Comparison of ENCODE assay signal across 22 cellular contexts in the genomic region with DNA sequence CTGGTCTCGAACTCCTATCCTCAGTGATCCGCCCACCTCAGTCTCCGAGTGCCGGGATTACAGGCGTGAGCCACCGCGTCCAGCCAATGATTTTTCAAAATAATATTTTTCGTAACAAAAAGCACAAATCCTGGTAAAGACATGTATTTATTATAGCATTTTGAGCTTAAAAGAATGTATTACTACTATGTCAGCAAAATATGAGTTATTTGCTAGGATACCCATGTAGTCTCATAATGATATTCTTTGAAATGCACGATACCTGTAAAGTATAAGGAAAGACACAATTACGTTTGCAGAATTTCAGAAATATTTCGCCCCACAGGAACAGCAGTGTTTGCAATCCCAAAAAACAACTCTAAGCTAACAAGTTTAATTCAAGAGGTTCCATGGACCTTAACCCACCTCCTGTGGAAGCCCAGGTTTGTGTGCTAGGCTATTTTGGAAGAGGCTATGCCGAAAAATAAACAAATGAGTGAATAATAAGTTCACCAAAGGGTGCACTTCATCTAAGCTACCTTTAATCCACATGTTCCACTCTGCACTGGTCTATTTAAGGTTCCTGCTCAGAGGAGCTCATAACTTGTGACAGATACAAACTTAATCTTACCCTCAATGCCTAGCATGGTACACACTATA. TPM values are rescaled to one million over a fixed set of nuclear protein-coding genes. Genes with fewer than 3 reads are reported as not detected.
DNase-seq lines count a peak whose midpoint lies in the region; ATAC-seq, FAIRE-seq and TF ChIP-seq lines count a peak whose summit lies in the region.
"Had no signal": no experiment of that assay in that cellular context is flagged by ENCODE, and none has a peak within 500 bp of the region (broad histone marks: within the 10 kb centered on the region; RNA-seq: fewer than 3 reads in every experiment).

No MANE protein-coding gene starts in this region.

- TF ChIP-seq CTCF in D721Med (IDR thresholded peaks at IDR 0.05; ENCODE audit: insufficient read depth, missing control alignments) = no peak
- TF ChIP-seq CTCF in endodermal cell (conservative IDR thresholded peaks at IDR 0.05) = no peak
- TF ChIP-seq CTCF in neural crest cell (conservative IDR thresholded peaks at IDR 0.05) = no peak

- H3K4me1 ChIP-seq in HUES48 (ENCODE audit: control insufficient read depth, insufficient read depth, low read length) (peaks cover 34% of the 10 kb centered on the region), endodermal cell (ENCODE audit: control insufficient read depth, insufficient read depth, low read length) (no peaks in the 10 kb centered on the region)

- H3K4me1 Mint-ChIP-seq in endodermal cell = peaks cover 40% of the 10 kb centered on the region
- peaks cover 47% of the 10 kb centered on the region for H3K4me1 Mint-ChIP-seq in neural crest cell
- H3K4me1 Mint-ChIP-seq in activated T-cell treated with anti-CD3 and anti-CD28 coated beads, Interleukin-2, amount 50 U/mL, for 72 hours (ENCODE audit: low read depth) = peaks cover 70% of the 10 kb centered on the region

- DNase-seq in D721Med (ENCODE audit: insufficient read length, low spot score) = no peak
- no peak for DNase-seq in endodermal cell
- DNase-seq in neural crest cell (ENCODE audit: low read depth, low spot score) = no peak
- no peak for DNase-seq in urothelium cell line (ENCODE audit: low spot score)
- DNase-seq in activated T-cell treated with anti-CD3 and anti-CD28 coated beads, Interleukin-2, amount 50 U/mL, for 72 hours = no peak
- DNase-seq in cortex of kidney (lab: John Stamatoyannopoulos, UW) = no peak
- DNase-seq: activated CD4-positive, CD25-positive, alpha-beta regulatory T cell treated with anti-CD3 and anti-CD28 coated beads, Interleukin-2, amount 50 U/mL, for 72 hours; activated naive CD8-positive, alpha-beta T cell treated with anti-CD3 and anti-CD28 coated beads, Interleukin-2, amount 10 ng/mL, durations not matched to agents 7 days and 5 days; body of pancreas; foreskin fibroblast; GDM1; NCI-H1930; NCI-H446; pancreas; SK-N-SH had no signal

- H3K9ac ChIP-seq in HUES48 (ENCODE audit: low read depth, low read length) = no peak overlapping the region
- no peak overlapping the region for H3K9ac ChIP-seq in endodermal cell (ENCODE audit: extremely low read depth, low read length, poor library complexity, severe bottlenecking)
- H3K9ac ChIP-seq: SK-N-SH had no signal

- H3K9me3 ChIP-seq in HUES48 (ENCODE audit: control insufficient read depth, insufficient read depth, low read length) = no peaks in the 10 kb centered on the region
- H3K9me3 ChIP-seq in endodermal cell (ENCODE audit: control insufficient read depth, low read length) = no peaks in the 10 kb centered on the region
- H3K9me3 ChIP-seq: body of pancreas, pancreas, SK-N-SH had no signal

- H3K9me3 Mint-ChIP-seq in endodermal cell (no peaks in the 10 kb centered on the region), neural crest cell (no peaks in the 10 kb centered on the region)
- no peaks in the 10 kb centered on the region for H3K9me3 Mint-ChIP-seq in activated T-cell treated with anti-CD3 and anti-CD28 coated beads, Interleukin-2, amount 50 U/mL, for 72 hours
- H3K9me3 Mint-ChIP-seq: activated naive CD8-positive, alpha-beta T cell treated with anti-CD3 and anti-CD28 coated beads, Interleukin-2, amount 10 ng/mL, durations not matched to agents 7 days and 5 days; activated T-helper 1 cell treated with anti-CD3 and anti-CD28 coated beads, Interleukin-12 subunit alpha, Interleukin-12 subunit beta, Interleukin-2, Interleukin-4 antibody, amounts not matched to agents 30 ng/mL and 10 ng/mL and 1 ng/mL, durations not matched to agents 14 hours and 24 hours and 36 hours; IgD-negative memory B cell had no signal

- H3K27me3 ChIP-seq in HUES48 (ENCODE audit: control insufficient read depth, insufficient read depth, low read length) (no peaks in the 10 kb centered on the region), endodermal cell (ENCODE audit: control insufficient read depth, insufficient read depth, low read length, poor library complexity, severe bottlenecking) (no peaks in the 10 kb centered on the region)
- H3K27me3 ChIP-seq: body of pancreas, pancreas had no signal

- no peak for ATAC-seq in activated T-cell treated with anti-CD3 and anti-CD28 coated beads, Interleukin-2, amount 50 U/mL, for 72 hours (replicated peaks in 1 of 2)
- ATAC-seq in HG03571 (IDR thresholded peaks at IDR 0.05; ENCODE audit: unreplicated experiment) = no peak
- ATAC-seq: body of pancreas, HCT116, pancreas had no signal

- WGBS in endodermal cell (ENCODE audit: insufficient coverage in 1 of 2, insufficient read length in 1 of 2), 2 experiments = 84 to 89% methylated on average over 5 to 12 of the region's 12 CpGs

- H3K27ac ChIP-seq in HUES48 (ENCODE audit: low read depth, low read length) (peak overlapping the region; percentile 39), endodermal cell (ENCODE audit: low read depth, low read length) (no peak overlapping the region)
- H3K27ac ChIP-seq: body of pancreas, coronary artery, pancreas had no signal

- FAIRE-seq in D721Med (lab: Jason Lieb, UNC) (peak; percentile 51), urothelium cell line (lab: Jason Lieb, UNC) (no peak)
- FAIRE-seq: pancreas had no signal

- H3K36me3 ChIP-seq in HUES48 (ENCODE audit: control insufficient read depth, insufficient read depth, low read length) (no peaks in the 10 kb centered on the region), endodermal cell (ENCODE audit: control insufficient read depth, insufficient read depth, low read length) (peaks cover 11% of the 10 kb centered on the region)
- H3K36me3 ChIP-seq: pancreas had no signal

- no peak overlapping the region for H3K4me3 ChIP-seq in HUES48 (ENCODE audit: low read depth, low read length)
- H3K4me3 ChIP-seq in endodermal cell (ENCODE audit: low read length) = no peak overlapping the region
- H3K4me3 ChIP-seq: body of pancreas, coronary artery, pancreas had no signal

- no peak overlapping the region for H3K4me3 Mint-ChIP-seq in endodermal cell
- H3K4me3 Mint-ChIP-seq in neural crest cell = peak overlapping the region; percentile 59
- no peak overlapping the region for H3K4me3 Mint-ChIP-seq in activated T-cell treated with anti-CD3 and anti-CD28 coated beads, Interleukin-2, amount 50 U/mL, for 72 hours
- H3K4me3 Mint-ChIP-seq: activated naive CD8-positive, alpha-beta T cell treated with anti-CD3 and anti-CD28 coated beads, Interleukin-2, amount 10 ng/mL, durations not matched to agents 7 days and 5 days; activated T-helper 1 cell treated with anti-CD3 and anti-CD28 coated beads, Interleukin-12 subunit alpha, Interleukin-12 subunit beta, Interleukin-2, Interleukin-4 antibody, amounts not matched to agents 30 ng/mL and 10 ng/mL and 1 ng/mL, durations not matched to agents 14 hours and 24 hours and 36 hours; B cell had no signal

- H3K27me3 Mint-ChIP-seq in endodermal cell (ENCODE audit: insufficient read depth) (no peaks in the 10 kb centered on the region), neural crest cell (ENCODE audit: low read depth) (no peaks in the 10 kb centered on the region)
- H3K27me3 Mint-ChIP-seq in activated T-cell treated with anti-CD3 and anti-CD28 coated beads, Interleukin-2, amount 50 U/mL, for 72 hours (ENCODE audit: low read depth) = no peaks in the 10 kb centered on the region
- H3K27me3 Mint-ChIP-seq: activated naive CD8-positive, alpha-beta T cell treated with anti-CD3 and anti-CD28 coated beads, Interleukin-2, amount 10 ng/mL, durations not matched to agents 7 days and 5 days; B cell; IgD-negative memory B cell had no signal

- H3K36me3 Mint-ChIP-seq in endodermal cell (ENCODE audit: low read depth) = peaks cover 2% of the 10 kb centered on the region
- no peaks in the 10 kb centered on the region for H3K36me3 Mint-ChIP-seq in neural crest cell (ENCODE audit: low read depth)
- H3K36me3 Mint-ChIP-seq in activated T-cell treated with anti-CD3 and anti-CD28 coated beads, Interleukin-2, amount 50 U/mL, for 72 hours (ENCODE audit: insufficient read depth in 2 of 2) = peaks cover 0 to 4% of the 10 kb centered on the region in 2 donors
- H3K36me3 Mint-ChIP-seq: IgD-negative memory B cell had no signal

- H3K27ac Mint-ChIP-seq in endodermal cell (peak overlapping the region; percentile 76), neural crest cell (ENCODE audit: unreplicated experiment) (no peak overlapping the region)
- H3K27ac Mint-ChIP-seq in activated T-cell treated with anti-CD3 and anti-CD28 coated beads, Interleukin-2, amount 50 U/mL, for 72 hours = no peak overlapping the region
- H3K27ac Mint-ChIP-seq: activated naive CD8-positive, alpha-beta T cell treated with anti-CD3 and anti-CD28 coated beads, Interleukin-2, amount 10 ng/mL, durations not matched to agents 7 days and 5 days; activated T-helper 1 cell treated with anti-CD3 and anti-CD28 coated beads, Interleukin-12 subunit alpha, Interleukin-12 subunit beta, Interleukin-2, Interleukin-4 antibody, amounts not matched to agents 30 ng/mL and 10 ng/mL and 1 ng/mL, durations not matched to agents 14 hours and 24 hours and 36 hours; B cell had no signal

RNA-seq across cellular contexts. Expression of a gene that starts 5.2 kb away (rescaled TPM):
- total RNA-seq in endodermal cell (10 to 100 TPM; 56.5 to 62.6 TPM), neural crest cell (48.7 and 51.5 TPM in 2 replicates)
- polyA plus RNA-seq in endodermal cell (2013, experiment 1 of 2) = 33.2 TPM
- polyA plus RNA-seq in endodermal cell (2013, experiment 2 of 2) = 34.4 TPM
- 10 to 100 TPM; 71.7 TPM for total RNA-seq in activated T-cell treated with anti-CD3 and anti-CD28 coated beads, Interleukin-2, amount 50 U/mL, for 72 hours

RNA-seq across cellular contexts. Expression of a gene that starts 56.0 kb away (rescaled TPM):
- total RNA-seq in endodermal cell (100 to 1,000 TPM; 148 to 152 TPM), neural crest cell (129 and 141 TPM in 2 replicates)
- 137 TPM for polyA plus RNA-seq in endodermal cell (2013, experiment 1 of 2)
- 127 TPM for polyA plus RNA-seq in endodermal cell (2013, experiment 2 of 2)
- 100 to 1,000 TPM; 140 to 147 TPM for total RNA-seq in activated T-cell treated with anti-CD3 and anti-CD28 coated beads, Interleukin-2, amount 50 U/mL, for 72 hours
